Comparison of ENCODE assay signal across 1 cellular context in genomic region chr3:149221783-149222517, GRCh38.
TF ChIP-seq lines count a peak whose summit lies in the region.

Gene CP, minus strand, starts transcription at chr3:149221829. Its CDS starts 37 bp downstream, at chr3:149221792.

TF ChIP-seq in HepG2, 621 proteins besides CTCF, POLR2A, EP300 and RAD21 (continues in another document):
- TF ChIP-seq THRA (CRISPR knock-in tag; IDR thresholded peaks at IDR 0.05; ENCODE audit: borderline replicate concordance) = peak; percentile 79
- no peak for TF ChIP-seq RFXANK (CRISPR knock-in tag; IDR thresholded peaks at IDR 0.05)
- no peak for TF ChIP-seq TCF7L2 (IDR thresholded peaks at IDR 0.05; ENCODE audit: low read depth, low read length)
- TF ChIP-seq ZFP62 (CRISPR knock-in tag; IDR thresholded peaks at IDR 0.05) = no peak
- no peak for TF ChIP-seq ZNF883 (CRISPR knock-in tag; IDR thresholded peaks at IDR 0.05; ENCODE audit: not compliant biosample characterization)
- TF ChIP-seq AKAP8 (CRISPR knock-in tag; IDR thresholded peaks at IDR 0.05) = no peak
- TF ChIP-seq LBX2 (CRISPR knock-in tag; IDR thresholded peaks at IDR 0.05; ENCODE audit: borderline replicate concordance) = no peak
- no peak for TF ChIP-seq ZNF432 (CRISPR knock-in tag; IDR thresholded peaks at IDR 0.05; ENCODE audit: borderline replicate concordance)
- no peak for TF ChIP-seq MLLT10 (CRISPR knock-in tag; IDR thresholded peaks at IDR 0.05)
- TF ChIP-seq ZNF263 (CRISPR knock-in tag; IDR thresholded peaks at IDR 0.05) = no peak
- no peak for TF ChIP-seq BORCS8-MEF2B (CRISPR knock-in tag; IDR thresholded peaks at IDR 0.05)
- TF ChIP-seq ZNF607 (CRISPR knock-in tag; IDR thresholded peaks at IDR 0.05; ENCODE audit: borderline replicate concordance) = 0 out of 2 replicates have a peak, but pooled peaks have one; percentile 51
- no peak for TF ChIP-seq ZNF234 (CRISPR knock-in tag; conservative IDR thresholded peaks at IDR 0.05)
- TF ChIP-seq TP53 (CRISPR knock-in tag; conservative IDR thresholded peaks at IDR 0.05) = no peak
- peak; percentile 82; the same call in 1 of the 2 replicates for TF ChIP-seq CEBPB (IDR thresholded peaks at IDR 0.05; ENCODE audit: borderline replicate concordance, low read depth, low read length)
- no peak for TF ChIP-seq ARID2 (CRISPR knock-in tag; IDR thresholded peaks at IDR 0.05; ENCODE audit: borderline replicate concordance)
- TF ChIP-seq RBAK (CRISPR knock-in tag; IDR thresholded peaks at IDR 0.05) = no peak
- no peak for TF ChIP-seq CENPT (CRISPR knock-in tag; IDR thresholded peaks at IDR 0.05; ENCODE audit: low read depth)
- no peak for TF ChIP-seq NFRKB (IDR thresholded peaks at IDR 0.05)
- TF ChIP-seq RNF2 (conservative IDR thresholded peaks at IDR 0.05; ENCODE audit: low read depth) = no peak
- TF ChIP-seq GPN1 (CRISPR knock-in tag; IDR thresholded peaks at IDR 0.05; ENCODE audit: borderline replicate concordance) = no peak
- 0 out of 2 replicates have a peak, but pooled peaks have one; percentile 24 for TF ChIP-seq TFE3 (CRISPR knock-in tag; IDR thresholded peaks at IDR 0.05)
- TF ChIP-seq KDM1A (CRISPR knock-in tag; IDR thresholded peaks at IDR 0.05) = no peak
- no peak for TF ChIP-seq ZNF746 (CRISPR knock-in tag; IDR thresholded peaks at IDR 0.05)
- no peak for TF ChIP-seq HNRNPLL (IDR thresholded peaks at IDR 0.05; ENCODE audit: low read depth, low read length, poor library complexity, severe bottlenecking)
- no peak for TF ChIP-seq ZNF674 (CRISPR knock-in tag; IDR thresholded peaks at IDR 0.05; ENCODE audit: low read depth)
- TF ChIP-seq CREB1 (IDR thresholded peaks at IDR 0.05) = no peak
- no peak; the same call in 1 of the 2 replicates for TF ChIP-seq CREB1 (CRISPR knock-in tag; IDR thresholded peaks at IDR 0.05)
- peak; percentile 68; the same call in 1 of the 2 replicates for TF ChIP-seq FOXJ3 (CRISPR knock-in tag; IDR thresholded peaks at IDR 0.05; ENCODE audit: borderline replicate concordance)
- TF ChIP-seq E2F5 (CRISPR knock-in tag; conservative IDR thresholded peaks at IDR 0.05) = no peak
- no peak for TF ChIP-seq DDIT3 (CRISPR knock-in tag; IDR thresholded peaks at IDR 0.05)
- peak; percentile 72; the same call in 1 of the 2 replicates for TF ChIP-seq FOXO1 (CRISPR knock-in tag; IDR thresholded peaks at IDR 0.05)
- no peak for TF ChIP-seq ZNF589 (CRISPR knock-in tag; conservative IDR thresholded peaks at IDR 0.05)
- TF ChIP-seq ZBTB34 (CRISPR knock-in tag; IDR thresholded peaks at IDR 0.05) = no peak
- TF ChIP-seq SRSF1 (optimal IDR thresholded peaks at IDR 0.05; ENCODE audit: low read depth, low read length) = no peak
- no peak for TF ChIP-seq HINFP (CRISPR knock-in tag; IDR thresholded peaks at IDR 0.05; ENCODE audit: low read depth)
- TF ChIP-seq NR0B2 (CRISPR knock-in tag; IDR thresholded peaks at IDR 0.05) = no peak
- TF ChIP-seq PRDM4 (CRISPR knock-in tag; IDR thresholded peaks at IDR 0.05; ENCODE audit: borderline replicate concordance) = no peak
- TF ChIP-seq HOXA9 (CRISPR knock-in tag; IDR thresholded peaks at IDR 0.05; ENCODE audit: borderline replicate concordance) = no peak
- no peak for TF ChIP-seq XBP1 (CRISPR knock-in tag; IDR thresholded peaks at IDR 0.05)
- TF ChIP-seq IRF2 (CRISPR knock-in tag; IDR thresholded peaks at IDR 0.05) = peak; percentile 29; the same call in 1 of the 2 replicates
- TF ChIP-seq TBP (CRISPR knock-in tag; IDR thresholded peaks at IDR 0.05) = no peak
- no peak for TF ChIP-seq ZNF143 (CRISPR knock-in tag; IDR thresholded peaks at IDR 0.05)
- no peak for TF ChIP-seq ZNF10 (CRISPR knock-in tag; IDR thresholded peaks at IDR 0.05; ENCODE audit: borderline replicate concordance, low read depth)
- TF ChIP-seq ZBTB37 (CRISPR knock-in tag; IDR thresholded peaks at IDR 0.05) = no peak
- TF ChIP-seq SATB2 (CRISPR knock-in tag; IDR thresholded peaks at IDR 0.05) = no peak
- no peak for TF ChIP-seq TARDBP (CRISPR knock-in tag; IDR thresholded peaks at IDR 0.05)
- no peak for TF ChIP-seq ZNF761 (CRISPR knock-in tag; conservative IDR thresholded peaks at IDR 0.05)
- TF ChIP-seq KLF16 (CRISPR knock-in tag; IDR thresholded peaks at IDR 0.05) = peak in 1 of 2 experiments; percentile 63; a peak in 1 of 4 replicates
- no peak for TF ChIP-seq SUZ12 (IDR thresholded peaks at IDR 0.05; ENCODE audit: low read depth, low read length)
- TF ChIP-seq PCBP2 (optimal IDR thresholded peaks at IDR 0.05; ENCODE audit: low read depth, low read length, poor library complexity, severe bottlenecking) = no peak
- peak; percentile 26; the same call in 1 of the 2 replicates for TF ChIP-seq FOXA1 (IDR thresholded peaks at IDR 0.05)
- TF ChIP-seq FOXA1 (CRISPR knock-in tag; IDR thresholded peaks at IDR 0.05) = peak; percentile 55; the same call in 1 of the 2 replicates
- no peak for TF ChIP-seq E2F2 (CRISPR knock-in tag; IDR thresholded peaks at IDR 0.05; ENCODE audit: borderline replicate concordance)
- no peak for TF ChIP-seq AGO1 (IDR thresholded peaks at IDR 0.05; ENCODE audit: low read depth, low read length, poor library complexity, severe bottlenecking)
- no peak for TF ChIP-seq RORA (CRISPR knock-in tag; IDR thresholded peaks at IDR 0.05)
- no peak for TF ChIP-seq KAT8 (CRISPR knock-in tag; IDR thresholded peaks at IDR 0.05)
- no peak for TF ChIP-seq HDAC1 (CRISPR knock-in tag; IDR thresholded peaks at IDR 0.05)
- TF ChIP-seq ZNF660 (CRISPR knock-in tag; IDR thresholded peaks at IDR 0.05; ENCODE audit: borderline replicate concordance, low read depth) = no peak
- TF ChIP-seq SNAPC5 (CRISPR knock-in tag; IDR thresholded peaks at IDR 0.05; ENCODE audit: borderline replicate concordance) = no peak
- no peak for TF ChIP-seq GABPB1 (CRISPR knock-in tag; IDR thresholded peaks at IDR 0.05)
- 0 out of 2 replicates have a peak, but pooled peaks have one; percentile 19 for TF ChIP-seq RFX1 (IDR thresholded peaks at IDR 0.05)
- no peak for TF ChIP-seq MYNN (CRISPR knock-in tag; IDR thresholded peaks at IDR 0.05; ENCODE audit: low read depth)
- TF ChIP-seq SMARCE1 (IDR thresholded peaks at IDR 0.05; ENCODE audit: borderline replicate concordance) = no peak
- TF ChIP-seq ZNF460 (CRISPR knock-in tag; IDR thresholded peaks at IDR 0.05; ENCODE audit: borderline replicate concordance) = no peak
- no peak for TF ChIP-seq EEA1 (CRISPR knock-in tag; IDR thresholded peaks at IDR 0.05; ENCODE audit: borderline replicate concordance)
